In genomic region chr1:158998781-158999161, GRCh38 we compare ENCODE assay signal across 7 cellular contexts. TPM values are rescaled to one million over a fixed set of nuclear protein-coding genes. Genes with fewer than 3 reads are reported as not detected.
DNase-seq lines count a peak whose midpoint lies in the region; ATAC-seq and TF ChIP-seq lines count a peak whose summit lies in the region.

No MANE protein-coding gene starts in this region.

- H3K4me1 ChIP-seq in HCT116 (ENCODE audit: control insufficient read depth in 1 of 2, insufficient read depth in 2 of 2, low read length in 2 of 2) = peaks cover 6 to 8% of the 10 kb centered on the region in 2 experiments

- no peaks in the 10 kb centered on the region for H3K27me3 ChIP-seq in HCT116 (ENCODE audit: insufficient read depth, low read length)

- peak; percentile 75 for TF ChIP-seq RAD21 in HCT116 (IDR thresholded peaks at IDR 0.05; ENCODE audit: low read depth)

- ATAC-seq in HCT116 = peak; percentile 63
- peak; percentile 67 to 74 for ATAC-seq in natural killer cell treated with Interleukin-12 subunit alpha and Interleukin-12 subunit beta and Interleukin-15 and Interleukin-18, amount 100 ng/mL, for 72 hours
- ATAC-seq in GM19397 (IDR thresholded peaks at IDR 0.05; ENCODE audit: unreplicated experiment) = no peak

- peak overlapping the region; percentile 52 for H3K27ac Mint-ChIP-seq in activated CD4-positive, alpha-beta memory T cell treated with anti-CD3 and anti-CD28 coated beads for 36 hours
- H3K27ac Mint-ChIP-seq in natural killer cell treated with Interleukin-12 subunit alpha and Interleukin-12 subunit beta and Interleukin-15 and Interleukin-18, amount 100 ng/mL, for 72 hours = peak overlapping the region; percentile 64 to 78

- POLR2A ChIA-PET in HCT116 (lab: Charles Lee) = no interaction called here
- POLR2A ChIA-PET in activated CD4-positive, alpha-beta memory T cell treated with anti-CD3 and anti-CD28 coated beads for 36 hours (lab: Charles Lee) = interaction anchor here (0.6 to 2.5 kb wide), 6 partner anchors 10 to 180 kb away, joined by 3 to 28 read pairs (median 4); partner anchors contain the start of genes AIM2 and IFI16

- no TSS peak for BruUV-seq in HCT116 (replicated peaks; lab: Mats Ljungman, UMichigan)

- no peaks in the 10 kb centered on the region for H3K9me2 ChIP-seq in HCT116 (ENCODE audit: insufficient read depth)

- peaks cover 15% of the 10 kb centered on the region for H3K9me3 Mint-ChIP-seq in activated CD4-positive, alpha-beta memory T cell treated with anti-CD3 and anti-CD28 coated beads for 36 hours
- H3K9me3 Mint-ChIP-seq in natural killer cell treated with Interleukin-12 subunit alpha and Interleukin-12 subunit beta and Interleukin-15 and Interleukin-18, amount 100 ng/mL, for 72 hours = peaks cover under 1% of the 10 kb centered on the region

- H3K27me3 Mint-ChIP-seq in activated CD4-positive, alpha-beta memory T cell treated with anti-CD3 and anti-CD28 coated beads for 36 hours = no peaks in the 10 kb centered on the region
- no peaks in the 10 kb centered on the region for H3K27me3 Mint-ChIP-seq in natural killer cell treated with Interleukin-12 subunit alpha and Interleukin-12 subunit beta and Interleukin-15 and Interleukin-18, amount 100 ng/mL, for 72 hours

- H3K9me3 ChIP-seq in HCT116 (ENCODE audit: control insufficient read depth in 1 of 2, insufficient read depth in 1 of 2, low read depth in 1 of 2, low read length in 2 of 2) = no peaks in the 10 kb centered on the region

- no peak overlapping the region for H2AFZ ChIP-seq in HCT116 (ENCODE audit: low read depth, low read length, poor library complexity, severe bottlenecking)

- H3K79me2 ChIP-seq in HCT116 (ENCODE audit: insufficient read depth, low read length) = no peaks in the 10 kb centered on the region

- H4K20me1 ChIP-seq in HCT116 (ENCODE audit: insufficient read depth) = no peaks in the 10 kb centered on the region

- peak; percentile 51 to 89 (median 66); a peak in 5 of 6 replicates for TF ChIP-seq CTCF in HCT116 (IDR thresholded peaks at IDR 0.05 in 2 of 3, conservative IDR thresholded peaks at IDR 0.05 in 1 of 3; ENCODE audit: borderline replicate concordance in 1 of 3, insufficient read depth in 1 of 3, low read depth in 2 of 3, low read length in 2 of 3)
- TF ChIP-seq CTCF in fibroblast of pulmonary artery (IDR thresholded peaks at IDR 0.05; ENCODE audit: low read length, missing control alignments) = peak; percentile 83

- H3K4me1 Mint-ChIP-seq in activated CD4-positive, alpha-beta memory T cell treated with anti-CD3 and anti-CD28 coated beads for 36 hours (ENCODE audit: low read depth) = peaks cover 43% of the 10 kb centered on the region
- peaks cover 46 to 52% of the 10 kb centered on the region in 2 donors for H3K4me1 Mint-ChIP-seq in natural killer cell treated with Interleukin-12 subunit alpha and Interleukin-12 subunit beta and Interleukin-15 and Interleukin-18, amount 100 ng/mL, for 72 hours (ENCODE audit: low read depth in 2 of 2)

- TF ChIP-seq POLR2A in HCT116 (IDR thresholded peaks at IDR 0.05; ENCODE audit: borderline replicate concordance, extremely low read depth, insufficient read depth, insufficient read length) = no peak

- no peak overlapping the region for H3K27ac ChIP-seq in HCT116 (ENCODE audit: low read depth, low read length)

- peak overlapping the region; percentile 5 for H3K4me3 Mint-ChIP-seq in activated CD4-positive, alpha-beta memory T cell treated with anti-CD3 and anti-CD28 coated beads for 36 hours
- H3K4me3 Mint-ChIP-seq in natural killer cell treated with Interleukin-12 subunit alpha and Interleukin-12 subunit beta and Interleukin-15 and Interleukin-18, amount 100 ng/mL, for 72 hours = peak overlapping the region; percentile 50

- CTCF ChIA-PET in HCT116 (lab: Charles Lee) = interaction anchor here (0.6 to 1.3 kb wide), 8 partner anchors 9 to 877 kb away, joined by 3 to 7 read pairs (median 3); no protein-coding TSS in a partner anchor
- CTCF ChIA-PET in activated CD4-positive, alpha-beta memory T cell treated with anti-CD3 and anti-CD28 coated beads for 36 hours (lab: Charles Lee) = interaction anchor here (0.6 to 3.1 kb wide), 32 partner anchors 9 to 795 kb away, joined by 3 to 46 read pairs (median 4); partner anchors contain the start of genes AIM2, IFI16 and OR6N2

- RAD21 ChIA-PET in HCT116 (lab: Charles Lee; ENCODE audit: low non-redundant PET in 1 of 2, low total read pairs in 2 of 2, uncharacterized antibody in 2 of 2, unreplicated experiment in 2 of 2) = no interaction called here

- H3K4me3 ChIP-seq in HCT116 (replicated peaks in 1 of 2; ENCODE audit: low read depth in 1 of 2, low read length in 2 of 2) (no peak overlapping the region), fibroblast of pulmonary artery (replicated peaks; ENCODE audit: low read depth, low read length) (peak overlapping the region; percentile 64)

- DNase-seq in EH (ENCODE audit: low read depth) (peak; percentile 68), HCT116 (ENCODE audit: low read depth, low spot score) (peak; percentile 32), NCI-H2196 treated with DMSO at 0.1 percent for 48 hours (lab: John Stamatoyannopoulos, UW; ENCODE audit: unreplicated experiment) (peak; percentile 24), fibroblast of pulmonary artery (ENCODE audit: low read depth) (peak; percentile 76)
- DNase-seq in activated CD4-positive, alpha-beta memory T cell treated with anti-CD3 and anti-CD28 coated beads for 36 hours = peak; percentile 25
- DNase-seq in natural killer cell treated with Interleukin-12 subunit alpha and Interleukin-12 subunit beta and Interleukin-15 and Interleukin-18, amount 100 ng/mL, for 72 hours (ENCODE audit: low spot score) = no peak

- H3K9ac ChIP-seq in HCT116 (ENCODE audit: low read length) = no peak overlapping the region

- intact Hi-C loops in HCT116 (cut with micrococcal nuclease) = loop anchor here (1.0 to 10.0 kb wide), 4 partner anchors 490 to 1036 kb away; no protein-coding TSS in a partner anchor
- intact Hi-C loops in activated CD4-positive, alpha-beta memory T cell treated with anti-CD3 and anti-CD28 coated beads for 36 hours (cut with micrococcal nuclease) = loop anchor here (1.0 to 10.0 kb wide), 9 partner anchors 29 to 795 kb away; partner anchors contain the start of genes MNDA and PYHIN1

- H3K4me2 ChIP-seq in HCT116 (ENCODE audit: low read length) = no peak overlapping the region

- peaks cover 32% of the 10 kb centered on the region for H3K36me3 Mint-ChIP-seq in activated CD4-positive, alpha-beta memory T cell treated with anti-CD3 and anti-CD28 coated beads for 36 hours
- H3K36me3 Mint-ChIP-seq in natural killer cell treated with Interleukin-12 subunit alpha and Interleukin-12 subunit beta and Interleukin-15 and Interleukin-18, amount 100 ng/mL, for 72 hours = peaks cover 9% of the 10 kb centered on the region

- no peaks in the 10 kb centered on the region for H3K36me3 ChIP-seq in HCT116 (ENCODE audit: control insufficient read depth in 1 of 2, insufficient read depth in 2 of 2, low read length in 2 of 2)

TF ChIP-seq in HCT116, 20 proteins besides CTCF, POLR2A, EP300 and RAD21 (continues in another document):
- no peak for TF ChIP-seq EZH2 (IDR thresholded peaks at IDR 0.05)
- TF ChIP-seq CBX3 (IDR thresholded peaks at IDR 0.05; ENCODE audit: low read depth) = no peak
- TF ChIP-seq TCF7L2 (IDR thresholded peaks at IDR 0.05; ENCODE audit: borderline replicate concordance, extremely low read depth, insufficient read depth, insufficient read length) = no peak
- TF ChIP-seq ZNF274 (IDR thresholded peaks at IDR 0.05; ENCODE audit: low read depth, low read length) = no peak
- TF ChIP-seq POLR2AphosphoS5 (IDR thresholded peaks at IDR 0.05; ENCODE audit: low read depth, low read length) = no peak
- no peak for TF ChIP-seq ZFX (IDR thresholded peaks at IDR 0.05)
- no peak for TF ChIP-seq SP1 (IDR thresholded peaks at IDR 0.05; ENCODE audit: low read depth)
- no peak for TF ChIP-seq ATF3 (IDR thresholded peaks at IDR 0.05)
- TF ChIP-seq EZH2phosphoT487 (IDR thresholded peaks at IDR 0.05; ENCODE audit: borderline replicate concordance) = no peak
- TF ChIP-seq SRF (IDR thresholded peaks at IDR 0.05; ENCODE audit: low read depth) = no peak
- no peak for TF ChIP-seq MAX (IDR thresholded peaks at IDR 0.05)
- no peak for TF ChIP-seq REST (IDR thresholded peaks at IDR 0.05; ENCODE audit: low read depth)

RNA-seq across cellular contexts. Expression of gene IFI16, which starts 10.9 kb away (rescaled TPM):
- total RNA-seq in HCT116 (2021; ENCODE audit: unreplicated experiment) = 1.6 TPM
- 0.06 and 0.13 TPM in 2 replicates for polyA plus RNA-seq in HCT116 (2012)
- total RNA-seq in activated CD4-positive, alpha-beta memory T cell treated with anti-CD3 and anti-CD28 coated beads for 36 hours = 100 to 1,000 TPM; 215 to 220 TPM
- 100 to 1,000 TPM; 186 to 228 TPM for total RNA-seq in natural killer cell treated with Interleukin-12 subunit alpha and Interleukin-12 subunit beta and Interleukin-15 and Interleukin-18, amount 100 ng/mL, for 72 hours

Comparison
In these comparisons a context has a peak if more than half of its experiments do, and no peak if none do; other contexts are left out.
1. RNA of gene IFI16, which starts 10.9 kb away (total RNA-seq): 186 to 228 TPM in natural killer cell treated with Interleukin-12 subunit alpha and Interleukin-12 subunit beta and Interleukin-15 and Interleukin-18, amount 100 ng/mL, for 72 hours and 215 to 220 TPM in activated CD4-positive, alpha-beta memory T cell treated with anti-CD3 and anti-CD28 coated beads for 36 hours; 1.6 TPM in HCT116 (single experiment); every median in the first group is over 10 times any median in the second.